In the genomic region with DNA sequence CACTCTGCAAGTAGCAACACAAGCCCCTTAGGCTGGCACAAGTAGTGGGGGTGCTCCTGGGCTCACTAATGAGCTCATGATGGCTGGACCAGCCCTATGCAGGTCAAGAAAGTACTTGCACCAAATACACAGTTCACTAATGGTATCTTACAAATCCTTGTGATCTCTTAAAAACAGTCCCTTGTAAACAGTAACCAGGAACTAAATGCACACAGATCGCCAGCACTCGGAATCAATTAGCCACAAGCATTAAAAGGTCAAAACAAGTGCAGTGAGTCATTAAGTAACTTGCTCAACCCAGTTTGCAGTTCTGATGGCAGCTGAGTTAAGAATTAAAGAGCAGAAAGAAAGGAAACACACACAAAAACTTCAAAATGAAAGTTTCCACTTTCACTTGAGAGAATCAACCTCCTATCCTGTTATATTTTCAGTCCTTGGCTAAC, we compare ENCODE assay signal across 8 cellular contexts. TPM values are rescaled to one million over a fixed set of nuclear protein-coding genes. Genes with fewer than 3 reads are reported as not detected.
DNase-seq lines count a peak whose midpoint lies in the region; ATAC-seq and TF ChIP-seq lines count a peak whose summit lies in the region.

No MANE protein-coding gene starts in this region.

- peak; percentile 85 for ATAC-seq in GM21786 (IDR thresholded peaks at IDR 0.05; ENCODE audit: unreplicated experiment)
- peak; percentile 79 to 80 for ATAC-seq in activated T-cell treated with anti-CD3 and anti-CD28 coated beads, Interleukin-2, amount 50 U/mL, for 72 hours (replicated peaks in 1 of 2)
- no peak for ATAC-seq in GM19328 (IDR thresholded peaks at IDR 0.05; ENCODE audit: unreplicated experiment)

- no peak overlapping the region; the same call in 1 of the 2 replicates for H3K4me3 ChIP-seq in GM12865 (ENCODE audit: low read depth, low read length)

- H3K9me3 Mint-ChIP-seq in activated T-cell treated with anti-CD3 and anti-CD28 coated beads, Interleukin-2, amount 50 U/mL, for 72 hours = no peaks in the 10 kb centered on the region
- H3K9me3 Mint-ChIP-seq in stimulated activated naive CD8-positive, alpha-beta T cell treated with anti-CD3 and anti-CD28 coated beads, Interleukin-15, Interleukin-2, amounts not matched to agents 100 ng/mL and 50 ng/mL, for 24 hours = no peaks in the 10 kb centered on the region

- peak; percentile 90 for DNase-seq in GM12865 (ENCODE audit: low read depth)
- peak; percentile 29 to 37 for DNase-seq in Kasumi-1 (lab: John Stamatoyannopoulos, UW)
- peak; percentile 34 to 45 for DNase-seq in activated T-cell treated with anti-CD3 and anti-CD28 coated beads, Interleukin-2, amount 50 U/mL, for 72 hours
- DNase-seq in hepatic stellate cell (ENCODE audit: low spot score) = peak; percentile 46
- no peak for DNase-seq in HuH-7.5 (ENCODE audit: low spot score)

- H3K36me3 Mint-ChIP-seq in activated T-cell treated with anti-CD3 and anti-CD28 coated beads, Interleukin-2, amount 50 U/mL, for 72 hours (ENCODE audit: insufficient read depth in 2 of 2) = peaks cover 4 to 17% of the 10 kb centered on the region in 2 donors
- peaks cover 68% of the 10 kb centered on the region for H3K36me3 Mint-ChIP-seq in stimulated activated naive CD8-positive, alpha-beta T cell treated with anti-CD3 and anti-CD28 coated beads, Interleukin-15, Interleukin-2, amounts not matched to agents 100 ng/mL and 50 ng/mL, for 24 hours (ENCODE audit: low read depth)

- H3K4me3 Mint-ChIP-seq in activated T-cell treated with anti-CD3 and anti-CD28 coated beads, Interleukin-2, amount 50 U/mL, for 72 hours = peak overlapping the region; percentile 77 to 83
- H3K4me3 Mint-ChIP-seq in stimulated activated naive CD8-positive, alpha-beta T cell treated with anti-CD3 and anti-CD28 coated beads, Interleukin-15, Interleukin-2, amounts not matched to agents 100 ng/mL and 50 ng/mL, for 24 hours = peak overlapping the region; percentile 78

- H3K27ac Mint-ChIP-seq in activated T-cell treated with anti-CD3 and anti-CD28 coated beads, Interleukin-2, amount 50 U/mL, for 72 hours = peak overlapping the region; percentile 58
- H3K27ac Mint-ChIP-seq in stimulated activated naive CD8-positive, alpha-beta T cell treated with anti-CD3 and anti-CD28 coated beads, Interleukin-15, Interleukin-2, amounts not matched to agents 100 ng/mL and 50 ng/mL, for 24 hours = peak overlapping the region; percentile 95

- TF ChIP-seq CTCF in GM12865 (IDR thresholded peaks at IDR 0.05; ENCODE audit: insufficient read depth, low read depth, low read length, missing control alignments) = no peak

- H3K27me3 Mint-ChIP-seq in activated T-cell treated with anti-CD3 and anti-CD28 coated beads, Interleukin-2, amount 50 U/mL, for 72 hours (ENCODE audit: low read depth) = no peaks in the 10 kb centered on the region
- no peaks in the 10 kb centered on the region for H3K27me3 Mint-ChIP-seq in stimulated activated naive CD8-positive, alpha-beta T cell treated with anti-CD3 and anti-CD28 coated beads, Interleukin-15, Interleukin-2, amounts not matched to agents 100 ng/mL and 50 ng/mL, for 24 hours

- H3K4me1 Mint-ChIP-seq in activated T-cell treated with anti-CD3 and anti-CD28 coated beads, Interleukin-2, amount 50 U/mL, for 72 hours (ENCODE audit: low read depth) = peaks cover 89% of the 10 kb centered on the region
- H3K4me1 Mint-ChIP-seq in stimulated activated naive CD8-positive, alpha-beta T cell treated with anti-CD3 and anti-CD28 coated beads, Interleukin-15, Interleukin-2, amounts not matched to agents 100 ng/mL and 50 ng/mL, for 24 hours (ENCODE audit: low read depth) = peaks cover 93% of the 10 kb centered on the region

RNA-seq across cellular contexts. Expression of a gene that starts 43.2 kb away (rescaled TPM):
- total RNA-seq in activated T-cell treated with anti-CD3 and anti-CD28 coated beads, Interleukin-2, amount 50 U/mL, for 72 hours = 10 to 100 TPM; 21.1 to 43.6 TPM
